ENCODE assay signal across 1 cellular context in the genomic region with DNA sequence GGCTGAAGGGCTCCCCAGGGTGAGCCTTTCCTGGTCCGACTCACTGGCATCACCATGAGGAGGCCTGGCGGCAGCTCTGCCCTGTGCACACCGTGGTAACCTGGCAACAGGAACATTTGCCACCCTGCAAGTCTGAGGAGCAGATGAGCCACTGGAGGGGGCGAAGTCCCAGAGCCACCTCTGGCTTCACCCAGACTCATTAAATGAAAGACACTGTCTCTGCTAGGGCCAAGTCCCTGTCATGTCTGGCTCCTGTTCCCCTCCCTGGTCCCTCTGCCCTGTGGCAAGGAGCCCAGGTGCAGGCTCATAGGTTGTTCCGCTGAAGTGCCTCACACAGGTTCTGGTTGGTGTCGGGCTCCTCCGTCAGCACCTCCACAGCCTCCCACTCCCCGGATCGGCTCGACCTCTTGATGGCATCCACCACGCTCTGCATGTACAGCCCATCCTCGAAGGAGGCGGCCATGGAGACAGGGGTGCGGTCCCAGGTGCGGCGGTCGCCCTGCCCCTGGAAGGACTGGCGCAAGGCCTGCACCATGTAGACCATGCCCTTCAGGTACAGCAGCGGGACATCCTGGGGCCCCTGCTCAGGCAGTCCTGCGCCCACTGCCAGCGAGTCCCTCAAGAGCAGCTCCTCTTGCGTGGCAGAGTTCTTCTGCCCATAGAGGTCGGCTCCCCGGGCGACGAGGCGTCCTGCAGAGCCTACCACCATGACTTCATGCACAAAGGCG.
TF ChIP-seq lines count a peak whose summit lies in the region.

No MANE protein-coding gene starts in this region.

TF ChIP-seq in HepG2, 621 proteins besides CTCF, POLR2A, EP300 and RAD21:
- TF ChIP-seq AGO2 (optimal IDR thresholded peaks at IDR 0.05; ENCODE audit: low read depth, low read length) (peak; percentile 53), ZNF674 (CRISPR knock-in tag; IDR thresholded peaks at IDR 0.05; ENCODE audit: low read depth) (no peak)
